In genomic region chr12:13099910-13100609, GRCh38 we compare ENCODE assay signal across 8 cellular contexts. TPM values are rescaled to one million over a fixed set of nuclear protein-coding genes. Genes with fewer than 3 reads are reported as not detected.
DNase-seq lines count a peak whose midpoint lies in the region; ATAC-seq, FAIRE-seq and TF ChIP-seq lines count a peak whose summit lies in the region.

No MANE protein-coding gene starts in this region.

- FAIRE-seq in H54 (lab: Jason Lieb, UNC): no peak

- H3K4me2 ChIP-seq in neural cell (ENCODE audit: low read length): no peak overlapping the region

- H2AFZ ChIP-seq in neural cell (ENCODE audit: low read depth, low read length): peak overlapping the region; percentile 66

- no peaks in the 10 kb centered on the region for H3K9me2 ChIP-seq in neural cell (ENCODE audit: insufficient read depth, low read length)

- TF ChIP-seq RAD21 in neural cell (conservative IDR thresholded peaks at IDR 0.05): no peak

- peak overlapping the region; percentile 78 for H3K4me3 ChIP-seq in coronary artery
- peak overlapping the region; percentile 68 for H3K4me3 ChIP-seq in neural cell (ENCODE audit: low read length)

- peak overlapping the region; percentile 75 for H3K9ac ChIP-seq in neural cell (ENCODE audit: low read length)

- H3F3A ChIP-seq in neural cell (ENCODE audit: insufficient read depth, low read length, poor library complexity, severe bottlenecking): peaks cover 4% of the 10 kb centered on the region

- H3K27ac ChIP-seq in coronary artery: peak overlapping the region; percentile 90 to 97
- peak overlapping the region; percentile 76 for H3K27ac ChIP-seq in neural cell (ENCODE audit: low read length)

- H4K20me1 ChIP-seq in neural cell (ENCODE audit: insufficient read depth): no peaks in the 10 kb centered on the region

- ATAC-seq in HG02852 (IDR thresholded peaks at IDR 0.05; ENCODE audit: unreplicated experiment): no peak

- TF ChIP-seq POLR2A in H54 (IDR thresholded peaks at IDR 0.05; ENCODE audit: low read depth, low read length): no peak

- H3K79me2 ChIP-seq in neural cell (replicated peaks; ENCODE audit: insufficient read depth, low read length): no peaks in the 10 kb centered on the region

- DNase-seq in CD1c-positive myeloid dendritic cell (ENCODE audit: extremely low spot score) (peak; percentile 51), NAMALWA (ENCODE audit: low spot score) (peak; percentile 26), coronary artery (ENCODE audit: low spot score) (no peak), LoVo (ENCODE audit: low spot score) (no peak), H54 (ENCODE audit: insufficient read length, low spot score) (no peak), Kasumi-1 (lab: John Stamatoyannopoulos, UW) (no peak)

- H3K9me3 ChIP-seq in neural cell (ENCODE audit: low read length): no peaks in the 10 kb centered on the region

- H3K36me3 ChIP-seq in neural cell (ENCODE audit: insufficient read depth, low read length): no peaks in the 10 kb centered on the region

- no peak for TF ChIP-seq EP300 in neural cell (conservative IDR thresholded peaks at IDR 0.05; ENCODE audit: poor library complexity, severe bottlenecking)

- no peak for TF ChIP-seq CTCF in coronary artery (IDR thresholded peaks at IDR 0.05)
- no peak for TF ChIP-seq CTCF in neural cell (IDR thresholded peaks at IDR 0.05; ENCODE audit: poor library complexity, severe bottlenecking)

- no peaks in the 10 kb centered on the region for H3K27me3 ChIP-seq in neural cell (ENCODE audit: insufficient read depth, low read depth, low read length)

TF ChIP-seq in neural cell, 6 proteins besides CTCF, POLR2A, EP300 and RAD21:
- TF ChIP-seq TAF1 (IDR thresholded peaks at IDR 0.05; ENCODE audit: low read depth): no peak
- no peak for TF ChIP-seq MXI1 (conservative IDR thresholded peaks at IDR 0.05; ENCODE audit: poor library complexity, severe bottlenecking)
- TF ChIP-seq POLR2AphosphoS5 (IDR thresholded peaks at IDR 0.05): no peak
- TF ChIP-seq EZH2 (IDR thresholded peaks at IDR 0.05; ENCODE audit: borderline replicate concordance, insufficient read depth, low read length, poor library complexity, severe bottlenecking): no peak
- TF ChIP-seq, protein P1, sequence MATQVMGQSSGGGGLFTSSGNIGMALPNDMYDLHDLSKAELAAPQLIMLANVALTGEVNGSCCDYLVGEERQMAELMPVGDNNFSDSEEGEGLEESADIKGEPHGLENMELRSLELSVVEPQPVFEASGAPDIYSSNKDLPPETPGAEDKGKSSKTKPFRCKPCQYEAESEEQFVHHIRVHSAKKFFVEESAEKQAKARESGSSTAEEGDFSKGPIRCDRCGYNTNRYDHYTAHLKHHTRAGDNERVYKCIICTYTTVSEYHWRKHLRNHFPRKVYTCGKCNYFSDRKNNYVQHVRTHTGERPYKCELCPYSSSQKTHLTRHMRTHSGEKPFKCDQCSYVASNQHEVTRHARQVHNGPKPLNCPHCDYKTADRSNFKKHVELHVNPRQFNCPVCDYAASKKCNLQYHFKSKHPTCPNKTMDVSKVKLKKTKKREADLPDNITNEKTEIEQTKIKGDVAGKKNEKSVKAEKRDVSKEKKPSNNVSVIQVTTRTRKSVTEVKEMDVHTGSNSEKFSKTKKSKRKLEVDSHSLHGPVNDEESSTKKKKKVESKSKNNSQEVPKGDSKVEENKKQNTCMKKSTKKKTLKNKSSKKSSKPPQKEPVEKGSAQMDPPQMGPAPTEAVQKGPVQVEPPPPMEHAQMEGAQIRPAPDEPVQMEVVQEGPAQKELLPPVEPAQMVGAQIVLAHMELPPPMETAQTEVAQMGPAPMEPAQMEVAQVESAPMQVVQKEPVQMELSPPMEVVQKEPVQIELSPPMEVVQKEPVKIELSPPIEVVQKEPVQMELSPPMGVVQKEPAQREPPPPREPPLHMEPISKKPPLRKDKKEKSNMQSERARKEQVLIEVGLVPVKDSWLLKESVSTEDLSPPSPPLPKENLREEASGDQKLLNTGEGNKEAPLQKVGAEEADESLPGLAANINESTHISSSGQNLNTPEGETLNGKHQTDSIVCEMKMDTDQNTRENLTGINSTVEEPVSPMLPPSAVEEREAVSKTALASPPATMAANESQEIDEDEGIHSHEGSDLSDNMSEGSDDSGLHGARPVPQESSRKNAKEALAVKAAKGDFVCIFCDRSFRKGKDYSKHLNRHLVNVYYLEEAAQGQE (IDR thresholded peaks at IDR 0.05; ENCODE audit: borderline replicate concordance): no peak
- no peak for TF ChIP-seq SMC3 (conservative IDR thresholded peaks at IDR 0.05; ENCODE audit: poor library complexity)
TF ChIP-seq in neural cell: peak in this region for 0.

RNA-seq across cellular contexts. Expression of gene GSG1, which starts 3.4 kb away (rescaled TPM):
- polyA plus RNA-seq in neural cell: 0.17 and 3.2 TPM in 2 replicates
- not detected in 2 replicates for polyA minus RNA-seq in neural cell

RNA-seq across cellular contexts. Expression of gene FAM234B, which starts 55.9 kb away (rescaled TPM):
- polyA plus RNA-seq in neural cell: 20.5 and 21.1 TPM in 2 replicates
- polyA minus RNA-seq in neural cell: 47.2 and 50.5 TPM in 2 replicates

Comparison
In these comparisons a context has a peak if more than half of its experiments do, and no peak if none do; other contexts are left out.
1. DNase-seq: peak in CD1c-positive myeloid dendritic cell (single experiment) and NAMALWA (single experiment); none in coronary artery (single experiment), LoVo (single experiment), H54 (single experiment) and Kasumi-1 (0 of 2).